Comparison of ENCODE assay signal across 16 cellular contexts in the genomic region with DNA sequence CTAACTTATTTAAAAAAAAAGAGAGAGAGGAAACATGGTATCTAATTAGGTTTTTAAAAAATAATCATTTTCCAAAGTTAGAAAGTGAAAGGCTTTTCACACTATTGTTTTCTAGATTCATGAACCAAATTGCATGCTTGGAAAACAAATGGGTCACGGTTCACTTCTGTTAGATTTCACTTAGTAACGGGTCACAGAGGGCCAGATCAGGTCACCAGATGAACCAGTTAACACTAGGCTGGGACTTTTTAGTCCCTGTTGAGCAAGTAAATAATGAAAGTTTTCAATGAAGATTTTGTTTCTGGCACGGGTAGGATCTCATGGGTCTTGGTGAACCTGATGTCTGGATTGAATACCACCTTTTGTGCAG.
A peak's percentile ranks its signal among the peaks of the same experiment; 100 is the strongest.
DNase-seq lines count a peak whose midpoint lies in the region; ATAC-seq and TF ChIP-seq lines count a peak whose summit lies in the region.
"Had no signal": no experiment of that assay in that cellular context is flagged by ENCODE, and none has a peak within 500 bp of the region (broad histone marks: within the 10 kb centered on the region; RNA-seq: fewer than 3 reads in every experiment).

No MANE protein-coding gene starts in this region.

- POLR2A ChIA-PET in PC-3 (lab: Charles Lee; ENCODE audit: unreplicated experiment), result no interaction called here

- H3K9me2 ChIP-seq in PC-3 (replicated peaks; ENCODE audit: low read length), result no peaks in the 10 kb centered on the region

- H3F3A ChIP-seq in PC-3 (ENCODE audit: low read length, unreplicated experiment), result no peaks in the 10 kb centered on the region

- H3K27me3 ChIP-seq in PC-3 (ENCODE audit: low read length) (no peaks in the 10 kb centered on the region), subcutaneous abdominal adipose tissue (ENCODE audit: control insufficient read depth in 5 of 5, insufficient read depth in 4 of 5, low read length in 5 of 5) (no peaks in the 10 kb centered on the region)

- no peaks in the 10 kb centered on the region for H3K27me3 Mint-ChIP-seq in activated T-cell treated with anti-CD3 and anti-CD28 coated beads, Interleukin-2, amount 50 U/mL, for 4 hours (ENCODE audit: low read depth)
- H3K27me3 Mint-ChIP-seq: dendritic cell treated with granulocyte-macrophage colony-stimulating factor and Interleukin-4, amounts not matched to agents 40 ng/mL and 50 ng/mL, for 4 days; naive thymus-derived CD4-positive, alpha-beta T cell had no signal

- peak; percentile 23 to 40 for ATAC-seq in activated T-cell treated with anti-CD3 and anti-CD28 coated beads, Interleukin-2, amount 50 U/mL, for 4 hours
- ATAC-seq in PC-3 (no peak), GM21717 (IDR thresholded peaks at IDR 0.05; ENCODE audit: unreplicated experiment) (no peak)

- no peaks in the 10 kb centered on the region for H3K36me3 Mint-ChIP-seq in activated T-cell treated with anti-CD3 and anti-CD28 coated beads, Interleukin-2, amount 50 U/mL, for 4 hours (ENCODE audit: insufficient read depth)
- H3K36me3 Mint-ChIP-seq: CD14-positive monocyte; naive thymus-derived CD4-positive, alpha-beta T cell had no signal

- no peaks in the 10 kb centered on the region for H3K79me2 ChIP-seq in PC-3 (ENCODE audit: low read length)

- H3K27ac ChIP-seq in PC-3 (ENCODE audit: low read length), result peak overlapping the region; percentile 90
- H3K27ac ChIP-seq in subcutaneous abdominal adipose tissue (ENCODE audit: low read depth, low read length), result peak overlapping the region; percentile 27
- H3K27ac ChIP-seq: lower lobe of right lung had no signal

- H3K9me3 ChIP-seq in PC-3 (ENCODE audit: low read length) (no peaks in the 10 kb centered on the region), subcutaneous abdominal adipose tissue (ENCODE audit: control insufficient read depth in 5 of 5, low read length in 5 of 5) (no peaks in the 10 kb centered on the region)
- H3K9me3 ChIP-seq: HAP-1, lower lobe of right lung had no signal

- no peak for TF ChIP-seq CTCF in PC-3 (conservative IDR thresholded peaks at IDR 0.05; ENCODE audit: low read depth, low read length)

- H3K4me2 ChIP-seq in PC-3 (ENCODE audit: low read length), result no peak overlapping the region; the same call in 1 of the 2 replicates

- peaks cover 22% of the 10 kb centered on the region for H3K4me1 Mint-ChIP-seq in activated T-cell treated with anti-CD3 and anti-CD28 coated beads, Interleukin-2, amount 50 U/mL, for 4 hours (ENCODE audit: low read depth)

- no peak overlapping the region for H3K4me3 Mint-ChIP-seq in activated T-cell treated with anti-CD3 and anti-CD28 coated beads, Interleukin-2, amount 50 U/mL, for 4 hours
- H3K4me3 Mint-ChIP-seq: dendritic cell treated with granulocyte-macrophage colony-stimulating factor and Interleukin-4, amounts not matched to agents 40 ng/mL and 50 ng/mL, for 4 days; T-helper 1 cell treated with Interleukin-12 subunit alpha and Interleukin-12 subunit beta and Interleukin-4 antibody, amounts not matched to agents 30 μg/mL and 1 μg/mL, for 36 hours had no signal

- H3K36me3 ChIP-seq in PC-3 (ENCODE audit: low read depth, low read length), result no peaks in the 10 kb centered on the region
- no peaks in the 10 kb centered on the region for H3K36me3 ChIP-seq in subcutaneous abdominal adipose tissue (ENCODE audit: control insufficient read depth in 5 of 5, insufficient read depth in 5 of 5, low read length in 5 of 5)
- H3K36me3 ChIP-seq: HAP-1, lower lobe of right lung had no signal

- H3K4me1 ChIP-seq in PC-3 (ENCODE audit: insufficient read depth, low read length), result peaks cover 29% of the 10 kb centered on the region
- peaks cover 0 to 14% (median 4%) of the 10 kb centered on the region in 5 donors for H3K4me1 ChIP-seq in subcutaneous abdominal adipose tissue (ENCODE audit: control insufficient read depth in 5 of 5, insufficient read depth in 5 of 5, low read length in 5 of 5)
- H3K4me1 ChIP-seq: lower lobe of right lung had no signal

- H3K4me3 ChIP-seq in PC-3 (ENCODE audit: low read length) (no peak overlapping the region), subcutaneous abdominal adipose tissue (ENCODE audit: low read depth in 1 of 5, low read length in 5 of 5) (no peak overlapping the region)
- H3K4me3 ChIP-seq: HAP-1 had no signal

- no peak overlapping the region for H2AFZ ChIP-seq in PC-3 (ENCODE audit: low read length)

- intact Hi-C loops in PC-3 (cut with micrococcal nuclease), result loop anchor here (2.0 to 10.0 kb wide), 5 partner anchors 142 to 642 kb away; a partner anchor contains a TSS

- DNase-seq in activated T-cell treated with anti-CD3 and anti-CD28 coated beads, Interleukin-2, amount 50 U/mL, for 4 hours, result no peak
- no peak for DNase-seq in activated T-cell treated with anti-CD3 and anti-CD28 coated beads, Interleukin-2, amount 50 U/mL, for 48 hours
- DNase-seq in PC-3 (no peak), left kidney (ENCODE audit: low read depth, low spot score) (peak; percentile 6), cerebellum (ENCODE audit: low spot score) (no peak), NCI-H82 (lab: John Stamatoyannopoulos, UW) (no peak)
- DNase-seq: activated CD4-positive, CD25-positive, alpha-beta regulatory T cell; lower lobe of right lung; stimulated activated naive CD4-positive, alpha-beta T cell treated with Interleukin-2 at 50 U/mL for 16 hours had no signal

- peak overlapping the region; percentile 84 for H3K9ac ChIP-seq in PC-3 (ENCODE audit: low read length)
- no peak overlapping the region for H3K9ac ChIP-seq in subcutaneous abdominal adipose tissue (ENCODE audit: low read length in 5 of 5)

- no TSS peak for BruUV-seq in PC-3 (replicated peaks; lab: Mats Ljungman, UMichigan)

- no peaks in the 10 kb centered on the region for H4K20me1 ChIP-seq in PC-3 (ENCODE audit: low read length)

- CTCF ChIA-PET in PC-3 (lab: Charles Lee), result interaction anchor here (0.7 kb wide), 1 partner anchor 569 kb away, joined by 3 read pairs; no protein-coding TSS in a partner anchor

- no peaks in the 10 kb centered on the region for H3K9me3 Mint-ChIP-seq in activated T-cell treated with anti-CD3 and anti-CD28 coated beads, Interleukin-2, amount 50 U/mL, for 4 hours
- H3K9me3 Mint-ChIP-seq: dendritic cell treated with granulocyte-macrophage colony-stimulating factor and Interleukin-4, amounts not matched to agents 40 ng/mL and 50 ng/mL, for 4 days; naive thymus-derived CD4-positive, alpha-beta T cell; T-helper 1 cell treated with Interleukin-12 subunit alpha and Interleukin-12 subunit beta and Interleukin-4 antibody, amounts not matched to agents 30 μg/mL and 1 μg/mL, for 36 hours had no signal

Comparison
In these comparisons a context has a peak if more than half of its experiments do, and no peak if none do; other contexts are left out.
1. ATAC-seq: peak in activated T-cell treated with anti-CD3 and anti-CD28 coated beads, Interleukin-2, amount 50 U/mL, for 4 hours (2 of 2); none in PC-3 (single experiment) and GM21717 (single experiment).